19 cellular contexts compared by ENCODE assay signal in the genomic region with DNA sequence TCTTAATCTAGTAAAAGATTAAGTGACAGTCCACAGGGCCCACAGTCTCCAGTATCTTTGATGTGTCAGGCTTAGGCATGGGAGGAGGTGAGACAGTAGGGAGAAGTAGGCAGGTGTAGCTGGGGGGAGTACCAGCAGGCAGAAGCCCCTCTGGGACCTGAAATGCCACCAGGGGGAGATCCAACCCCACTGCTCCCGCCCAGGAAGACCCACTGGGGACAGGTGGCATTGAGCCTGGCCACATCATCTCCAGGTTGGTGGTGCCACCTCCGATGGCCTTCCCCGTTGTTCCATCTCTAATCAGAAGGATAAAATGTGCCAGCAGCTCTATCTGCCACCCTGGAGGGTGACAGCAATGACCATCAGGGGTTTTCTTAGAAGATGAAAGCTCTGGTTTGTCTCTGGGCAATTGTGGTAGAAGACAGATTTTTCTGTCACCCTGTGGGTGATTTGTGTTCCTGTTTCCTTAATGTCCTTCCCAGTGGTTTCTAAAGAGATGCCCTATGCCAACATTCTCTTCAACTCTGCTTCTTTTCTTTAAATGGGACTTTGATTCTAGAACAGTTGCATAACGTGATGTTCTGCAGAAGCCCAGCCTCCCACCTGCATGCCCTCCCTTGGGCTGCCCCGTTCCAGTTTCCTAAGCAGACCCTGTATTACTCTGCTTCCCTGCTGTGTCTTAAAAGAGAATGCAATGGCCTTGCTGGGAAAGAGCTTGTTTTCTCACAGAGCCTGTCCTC. TPM values are rescaled to one million over a fixed set of nuclear protein-coding genes. Genes with fewer than 3 reads are reported as not detected.
DNase-seq lines count a peak whose midpoint lies in the region; ATAC-seq and TF ChIP-seq lines count a peak whose summit lies in the region.
"Had no signal": no experiment of that assay in that cellular context is flagged by ENCODE, and none has a peak within 500 bp of the region (broad histone marks: within the 10 kb centered on the region; RNA-seq: fewer than 3 reads in every experiment).

No MANE protein-coding gene starts in this region.

- H2AK5ac ChIP-seq in neuronal stem cell (ENCODE audit: low read depth, low read length) = no peak overlapping the region

- no peak overlapping the region for H2BK5ac ChIP-seq in neuronal stem cell (ENCODE audit: low read length)

- H3K27me3 Mint-ChIP-seq in Calu3 (ENCODE audit: unreplicated experiment) = peaks cover 50% of the 10 kb centered on the region
- H3K27me3 Mint-ChIP-seq in endodermal cell (ENCODE audit: insufficient read depth) = no peaks in the 10 kb centered on the region

- H3K9ac ChIP-seq in endodermal cell (ENCODE audit: extremely low read depth, low read length, poor library complexity, severe bottlenecking) (no peak overlapping the region), neuronal stem cell (ENCODE audit: low read depth, low read length, poor library complexity) (no peak overlapping the region)
- H3K9ac ChIP-seq: BLaER1 had no signal

- H3K27ac ChIP-seq in endodermal cell (ENCODE audit: low read depth, low read length) (no peak overlapping the region), neuronal stem cell (replicated peaks; ENCODE audit: low read length) (no peak overlapping the region)
- H3K27ac ChIP-seq: BLaER1 had no signal

- TF ChIP-seq CTCF in Calu3 (IDR thresholded peaks at IDR 0.05; ENCODE audit: unreplicated experiment) (peak; percentile 12), GM12875 (IDR thresholded peaks at IDR 0.05; ENCODE audit: borderline replicate concordance, insufficient read depth, low read depth, low read length) (0 out of 2 replicates have a peak, but pooled peaks have one; percentile 1), endodermal cell (conservative IDR thresholded peaks at IDR 0.05) (peak; percentile 54)

- H3K4me3 Mint-ChIP-seq in Calu3 (ENCODE audit: low read depth, unreplicated experiment) = no peak overlapping the region
- no peak overlapping the region for H3K4me3 Mint-ChIP-seq in endodermal cell
- H3K4me3 Mint-ChIP-seq: CD8-positive, alpha-beta T cell had no signal

- H3K36me3 Mint-ChIP-seq in Calu3 (ENCODE audit: insufficient read depth, unreplicated experiment) = no peaks in the 10 kb centered on the region
- no peaks in the 10 kb centered on the region for H3K36me3 Mint-ChIP-seq in endodermal cell (ENCODE audit: low read depth)
- H3K36me3 Mint-ChIP-seq in activated naive CD4-positive, alpha-beta T cell treated with anti-CD3 and anti-CD28 coated beads, Interleukin-2, amount 50 U/mL, for 72 hours = no peaks in the 10 kb centered on the region
- H3K36me3 Mint-ChIP-seq: CD8-positive, alpha-beta T cell had no signal

- no peak overlapping the region for H4K8ac ChIP-seq in neuronal stem cell (ENCODE audit: low read depth, low read length)

- intact Hi-C loops in Calu3 (cut with micrococcal nuclease; ENCODE audit: unreplicated experiment) = no loop called here
- intact Hi-C loops in posterior cingulate gyrus (cut with DNase I) = no loop called here

- H3K36me3 ChIP-seq in endodermal cell (ENCODE audit: control insufficient read depth, insufficient read depth, low read length) (no peaks in the 10 kb centered on the region), neuronal stem cell (replicated peaks in 1 of 2; ENCODE audit: control insufficient read depth in 2 of 2, insufficient read depth in 2 of 2, low read length in 2 of 2) (no peaks in the 10 kb centered on the region)
- H3K36me3 ChIP-seq: BLaER1, HAP-1 had no signal

- H4K91ac ChIP-seq in neuronal stem cell (ENCODE audit: low read depth, low read length, poor library complexity) = no peak overlapping the region

- H2BK15ac ChIP-seq in neuronal stem cell (ENCODE audit: low read length) = no peak overlapping the region

- H3K4me1 Mint-ChIP-seq in Calu3 (ENCODE audit: low read depth, unreplicated experiment) (no peaks in the 10 kb centered on the region), endodermal cell (peaks cover 16% of the 10 kb centered on the region)

- H3K9me3 ChIP-seq in endodermal cell (ENCODE audit: control insufficient read depth, low read length) = peaks cover under 1% of the 10 kb centered on the region
- no peaks in the 10 kb centered on the region for H3K9me3 ChIP-seq in neuronal stem cell (replicated peaks in 1 of 2; ENCODE audit: control insufficient read depth in 2 of 2, insufficient read depth in 1 of 2, low read depth in 1 of 2, low read length in 2 of 2)
- H3K9me3 ChIP-seq: HAP-1 had no signal

- H3K9me3 Mint-ChIP-seq in Calu3 (ENCODE audit: low read depth, unreplicated experiment) (peaks cover 6% of the 10 kb centered on the region), endodermal cell (no peaks in the 10 kb centered on the region)
- H3K9me3 Mint-ChIP-seq in activated naive CD4-positive, alpha-beta T cell treated with anti-CD3 and anti-CD28 coated beads, Interleukin-2, amount 50 U/mL, for 72 hours = peaks cover 15% of the 10 kb centered on the region in 2 donors

- ATAC-seq in activated naive CD4-positive, alpha-beta T cell treated with anti-CD3 and anti-CD28 coated beads, Interleukin-2, amount 50 U/mL, for 72 hours = no peak
- ATAC-seq: CD8-positive, alpha-beta T cell had no signal

- H3K4ac ChIP-seq in neuronal stem cell (ENCODE audit: low read length) = no peak overlapping the region

- no peak overlapping the region for H3K27ac Mint-ChIP-seq in Calu3 (ENCODE audit: unreplicated experiment)
- H3K27ac Mint-ChIP-seq in endodermal cell = no peak overlapping the region
- H3K27ac Mint-ChIP-seq in activated naive CD4-positive, alpha-beta T cell treated with anti-CD3 and anti-CD28 coated beads, Interleukin-2, amount 50 U/mL, for 72 hours = no peak overlapping the region
- H3K27ac Mint-ChIP-seq: CD8-positive, alpha-beta T cell had no signal

- H3K4me1 ChIP-seq in endodermal cell (ENCODE audit: control insufficient read depth, insufficient read depth, low read length) (peaks cover 3% of the 10 kb centered on the region), neuronal stem cell (ENCODE audit: control insufficient read depth in 2 of 2, insufficient read depth in 1 of 2, low read depth in 1 of 2, low read length in 2 of 2) (peaks cover 0 to 3% of the 10 kb centered on the region in 2 donors)
- H3K4me1 ChIP-seq: BLaER1, HAP-1 had no signal

- H3K23ac ChIP-seq in neuronal stem cell (ENCODE audit: low read depth, low read length, poor library complexity) = no peak overlapping the region

- no peak overlapping the region for H2AFZ ChIP-seq in neuronal stem cell (ENCODE audit: low read length)

- no peaks in the 10 kb centered on the region for H3K79me1 ChIP-seq in neuronal stem cell (ENCODE audit: low read depth, low read length)

- BruUV-seq in Calu3 (replicated peaks; lab: Mats Ljungman, UMichigan) = no TSS peak

- H2BK120ac ChIP-seq in neuronal stem cell (ENCODE audit: low read depth, low read length) = no peak overlapping the region

- H3K27me3 ChIP-seq in endodermal cell (ENCODE audit: control insufficient read depth, insufficient read depth, low read length, poor library complexity, severe bottlenecking) (no peaks in the 10 kb centered on the region), neuronal stem cell (ENCODE audit: control insufficient read depth in 3 of 3, insufficient read depth in 3 of 3, low read depth in 1 of 3, low read length in 3 of 3) (no peaks in the 10 kb centered on the region)
- H3K27me3 ChIP-seq: BLaER1 had no signal

- CTCF ChIA-PET in Calu3 (lab: Charles Lee) = interaction anchor here (0.6 kb wide), 1 partner anchor 537 kb away, joined by 4 read pairs; no protein-coding TSS in a partner anchor

- no peak overlapping the region for H3K4me2 ChIP-seq in neuronal stem cell (ENCODE audit: insufficient read depth, low read length, poor library complexity, severe bottlenecking)
- H3K4me2 ChIP-seq: BLaER1 had no signal

- no peak overlapping the region for H2BK12ac ChIP-seq in neuronal stem cell (ENCODE audit: low read length)

- DNase-seq in Calu3 (no peak), endodermal cell (peak; percentile 41), neuronal stem cell (ENCODE audit: low spot score) (no peak), posterior cingulate gyrus (no peak), NCI-H1048 (lab: John Stamatoyannopoulos, UW) (no peak), NCI-H2107 treated with DMSO at 0.1 percent for 48 hours (lab: John Stamatoyannopoulos, UW; ENCODE audit: unreplicated experiment) (no peak)
- no peak for DNase-seq in activated naive CD4-positive, alpha-beta T cell treated with anti-CD3 and anti-CD28 coated beads, Interleukin-2, amount 50 U/mL, for 72 hours (ENCODE audit: low spot score in 2 of 2)
- DNase-seq: 8988T; CD8-positive, alpha-beta T cell; DMS 273 treated with DMSO at 0.1 percent for 48 hours; DMS53; DND-41 had no signal

- H3K14ac ChIP-seq in neuronal stem cell (ENCODE audit: low read length) = no peak overlapping the region

- 68% methylated on average over 4 to 5 of the region's 5 CpGs for WGBS in endodermal cell (ENCODE audit: insufficient coverage in 1 of 2, insufficient read length in 1 of 2), 2 experiments
- WGBS in neuronal stem cell (ENCODE audit: extremely low coverage in 2 of 2, insufficient read length in 2 of 2, insufficient replicate concordance in 1 of 2), 2 donors = no CpG with 5 or more reads among the region's 5 CpGs

- H3K18ac ChIP-seq in neuronal stem cell (ENCODE audit: low read length) = peak overlapping the region; percentile 23

- H3K4me3 ChIP-seq in GM12875 (ENCODE audit: low read depth, low read length) = no peak overlapping the region
- H3K4me3 ChIP-seq in endodermal cell (ENCODE audit: low read length) = no peak overlapping the region
- H3K4me3 ChIP-seq in neuronal stem cell (ENCODE audit: low read length in 2 of 2) = no peak overlapping the region
- H3K4me3 ChIP-seq: BLaER1, HAP-1 had no signal

RNA-seq across cellular contexts. Expression of a gene that starts 12.3 kb away (rescaled TPM):
- total RNA-seq in Calu3 (2022) (not detected in 2 replicates), endodermal cell (not detected)
- polyA plus RNA-seq in endodermal cell (2013, experiment 1 of 2) = not detected
- not detected for polyA plus RNA-seq in endodermal cell (2013, experiment 2 of 2)
- not detected for polyA plus RNA-seq in neuronal stem cell (2013, experiment 1 of 2)
- polyA plus RNA-seq in neuronal stem cell (2013, experiment 2 of 2) = not detected
- total RNA-seq in activated naive CD4-positive, alpha-beta T cell treated with anti-CD3 and anti-CD28 coated beads, Interleukin-2, amount 50 U/mL, for 72 hours = not detected
- total RNA-seq: A673; CD8-positive, alpha-beta T cell; H4; HT-29 had no signal
- polyA plus RNA-seq: AG04450 had no signal

RNA-seq across cellular contexts. Expression of a gene that starts 39.7 kb away (rescaled TPM):
- total RNA-seq in Calu3 (2022) (9.8 and 17.3 TPM in 2 replicates), endodermal cell (not detected)
- not detected for polyA plus RNA-seq in endodermal cell (2013, experiment 1 of 2)
- polyA plus RNA-seq in endodermal cell (2013, experiment 2 of 2) = not detected
- polyA plus RNA-seq in neuronal stem cell (2013, experiment 1 of 2) = not detected
- polyA plus RNA-seq in neuronal stem cell (2013, experiment 2 of 2) = not detected
- not detected for total RNA-seq in activated naive CD4-positive, alpha-beta T cell treated with anti-CD3 and anti-CD28 coated beads, Interleukin-2, amount 50 U/mL, for 72 hours
- total RNA-seq: A673; CD8-positive, alpha-beta T cell; H4 had no signal
- polyA plus RNA-seq: AG04450 had no signal

RNA-seq across cellular contexts. Expression of a gene that starts 45.5 kb away (rescaled TPM):
- total RNA-seq in Calu3 (2022) = not detected in 2 replicates
- total RNA-seq in endodermal cell = not detected
- not detected for polyA plus RNA-seq in endodermal cell (2013, experiment 1 of 2)
- not detected for polyA plus RNA-seq in endodermal cell (2013, experiment 2 of 2)
- polyA plus RNA-seq in neuronal stem cell (2013, experiment 1 of 2) = not detected
- polyA plus RNA-seq in neuronal stem cell (2013, experiment 2 of 2) = not detected
- total RNA-seq in activated naive CD4-positive, alpha-beta T cell treated with anti-CD3 and anti-CD28 coated beads, Interleukin-2, amount 50 U/mL, for 72 hours = not detected
- total RNA-seq: A673; CD8-positive, alpha-beta T cell; H4; HT-29 had no signal

RNA-seq across cellular contexts. Expression of a gene that starts 59.7 kb away (rescaled TPM):
- total RNA-seq in Calu3 (2022) = 20.7 and 21.6 TPM in 2 replicates
- total RNA-seq in endodermal cell = 1 to 10 TPM; 1.5 to 2.8 TPM
- 1.7 TPM for polyA plus RNA-seq in endodermal cell (2013, experiment 1 of 2)
- polyA plus RNA-seq in endodermal cell (2013, experiment 2 of 2) = 1.6 TPM
- 2.4 TPM for polyA plus RNA-seq in neuronal stem cell (2013, experiment 1 of 2)
- polyA plus RNA-seq in neuronal stem cell (2013, experiment 2 of 2) = 2.5 TPM
- not detected for total RNA-seq in activated naive CD4-positive, alpha-beta T cell treated with anti-CD3 and anti-CD28 coated beads, Interleukin-2, amount 50 U/mL, for 72 hours
- total RNA-seq: A673; CD8-positive, alpha-beta T cell had no signal
- polyA plus RNA-seq: AG04450 had no signal

Comparison
In these comparisons a context has a peak if more than half of its experiments do, and no peak if none do; other contexts are left out.
1. CTCF ChIP-seq: peak in every context shown above with its lines; median percentile 54 in endodermal cell; 12 in Calu3; 1 in GM12875.
2. RNA of a gene that starts 39.7 kb away (total RNA-seq): 9.8 to 17.3 TPM in Calu3; not detected in endodermal cell and not detected in activated naive CD4-positive, alpha-beta T cell treated with anti-CD3 and anti-CD28 coated beads, Interleukin-2, amount 50 U/mL, for 72 hours; every median in the first group is over 10 times any median in the second.